Comparison of ENCODE assay signal across 13 cellular contexts in genomic region chr2:157056200-157056676, GRCh38.
A peak's percentile ranks its signal among the peaks of the same experiment; 100 is the strongest.
DNase-seq lines count a peak whose midpoint lies in the region; ATAC-seq, FAIRE-seq and TF ChIP-seq lines count a peak whose summit lies in the region.
"Had no signal": no experiment of that assay in that cellular context is flagged by ENCODE, and none has a peak within 500 bp of the region (broad histone marks: within the 10 kb centered on the region; RNA-seq: fewer than 3 reads in every experiment).

No MANE protein-coding gene starts in this region.

- ATAC-seq in GM19452 (IDR thresholded peaks at IDR 0.05; ENCODE audit: unreplicated experiment) (no peak), HG03280 (IDR thresholded peaks at IDR 0.05; ENCODE audit: unreplicated experiment) (no peak)
- ATAC-seq: activated naive CD4-positive, alpha-beta T cell treated with anti-CD3 and anti-CD28 coated beads, Interleukin-2, amount 50 U/mL, for 72 hours had no signal

- H3K4me3 Mint-ChIP-seq in neural crest cell: peak overlapping the region; percentile 22
- H3K4me3 Mint-ChIP-seq: activated B cell treated with CpG ODN at 0.5 μM for 24 hours had no signal

- DNase-seq in Caki2 (ENCODE audit: low read depth) (peak; percentile 41), NCI-H146 (lab: John Stamatoyannopoulos, UW) (peak; percentile 14), choroid plexus epithelial cell (ENCODE audit: low read depth) (peak; percentile 86), neural crest cell (ENCODE audit: low read depth, low spot score) (no peak), SKM-1 (lab: John Stamatoyannopoulos, UW; ENCODE audit: unreplicated experiment) (no peak), GM12892 (ENCODE audit: insufficient read length) (no peak)
- DNase-seq: activated B cell treated with CpG ODN at 0.5 μM for 24 hours; heart left ventricle; stimulated activated CD4-positive, alpha-beta T cell treated with anti-CD3 and anti-CD28 coated beads, Interleukin-4, amount 100 ng/mL, for 24 hours; transverse colon had no signal

- H3K27me3 Mint-ChIP-seq in neural crest cell (ENCODE audit: low read depth): no peaks in the 10 kb centered on the region

- no peak for TF ChIP-seq CTCF in choroid plexus epithelial cell (conservative IDR thresholded peaks at IDR 0.05; ENCODE audit: low read depth, low read length)
- no peak for TF ChIP-seq CTCF in neural crest cell (conservative IDR thresholded peaks at IDR 0.05)

- H3K4me3 ChIP-seq in choroid plexus epithelial cell (ENCODE audit: low read depth, low read length): peak overlapping the region; percentile 5
- H3K4me3 ChIP-seq: transverse colon had no signal

- peaks cover 48% of the 10 kb centered on the region for H3K4me1 Mint-ChIP-seq in neural crest cell
- H3K4me1 Mint-ChIP-seq: activated B cell treated with CpG ODN at 0.5 μM for 24 hours had no signal

- TF ChIP-seq POLR2A in GM12892 (IDR thresholded peaks at IDR 0.05; ENCODE audit: low read depth, low read length): no peak

- peak overlapping the region; percentile 7 for H3K27ac Mint-ChIP-seq in neural crest cell (ENCODE audit: unreplicated experiment)
- H3K27ac Mint-ChIP-seq: activated B cell treated with CpG ODN at 0.5 μM for 24 hours; activated naive CD4-positive, alpha-beta T cell treated with anti-CD3 and anti-CD28 coated beads, Interleukin-2, amount 50 U/mL, for 72 hours had no signal

- in situ Hi-C loops in Caki2 (cut with HindIII; ENCODE audit: low pct_unique_long_range_greater_than_20kb, low sequenced_read_pairs): no loop called here

- FAIRE-seq in GM12892 (lab: Jason Lieb, UNC): no peak

- H3K9me3 Mint-ChIP-seq in neural crest cell: no peaks in the 10 kb centered on the region
- H3K9me3 Mint-ChIP-seq: activated B cell treated with CpG ODN at 0.5 μM for 24 hours; activated naive CD4-positive, alpha-beta T cell treated with anti-CD3 and anti-CD28 coated beads, Interleukin-2, amount 50 U/mL, for 72 hours had no signal

- H3K36me3 Mint-ChIP-seq in neural crest cell (ENCODE audit: low read depth): no peaks in the 10 kb centered on the region
- H3K36me3 Mint-ChIP-seq: activated naive CD4-positive, alpha-beta T cell treated with anti-CD3 and anti-CD28 coated beads, Interleukin-2, amount 50 U/mL, for 72 hours had no signal

Comparison
In these comparisons a context has a peak if more than half of its experiments do, and no peak if none do; other contexts are left out.
1. DNase-seq: peak in Caki2 (single experiment), NCI-H146 (single experiment) and choroid plexus epithelial cell (single experiment); none in neural crest cell (single experiment), SKM-1 (single experiment) and GM12892 (single experiment).